In genomic region chr3:152260529-152260928, GRCh38 we compare ENCODE assay signal across 28 cellular contexts. TPM values are rescaled to one million over a fixed set of nuclear protein-coding genes. Genes with fewer than 3 reads are reported as not detected.
A peak's percentile ranks its signal among the peaks of the same experiment; 100 is the strongest.
DNase-seq lines count a peak whose midpoint lies in the region; ATAC-seq and TF ChIP-seq lines count a peak whose summit lies in the region.
"Had no signal": no experiment of that assay in that cellular context is flagged by ENCODE, and none has a peak within 500 bp of the region (broad histone marks: within the 10 kb centered on the region; RNA-seq: fewer than 3 reads in every experiment).

No MANE protein-coding gene starts in this region.

- intact Hi-C loops in activated CD4-positive, alpha-beta memory T cell treated with anti-CD3 and anti-CD28 coated beads for 36 hours (cut with micrococcal nuclease): loop anchor here (1.0 to 10.0 kb wide), 2 partner anchors 188 to 904 kb away; partner anchors contain the start of gene RAP2B
- intact Hi-C loops in CD4-positive, alpha-beta T cell (cut with DNase I, micrococcal nuclease): no loop called here
- intact Hi-C loops in left cardiac atrium (cut with DNase I): loop anchor here in 1 of 2 donors (10.0 kb wide), 1 partner anchor 144 kb away; no protein-coding TSS in a partner anchor

- peak overlapping the region; percentile 43 for H3K27ac Mint-ChIP-seq in activated CD4-positive, alpha-beta memory T cell treated with anti-CD3 and anti-CD28 coated beads for 36 hours
- H3K27ac Mint-ChIP-seq in activated CD4-positive, alpha-beta memory T cell treated with anti-CD3 and anti-CD28 coated beads, Interleukin-2, amount 10 ng/mL, durations not matched to agents 7 days and 5 days: no peak overlapping the region
- H3K27ac Mint-ChIP-seq in CD4-positive, alpha-beta T cell: peak overlapping the region; percentile 96
- H3K27ac Mint-ChIP-seq in T-helper 17 cell: peak overlapping the region; percentile 98
- H3K27ac Mint-ChIP-seq in immature natural killer cell: peak overlapping the region; percentile 84 to 95 (median 93)
- H3K27ac Mint-ChIP-seq: WTC11 had no signal

- peaks cover 81% of the 10 kb centered on the region for H3K4me1 Mint-ChIP-seq in activated CD4-positive, alpha-beta memory T cell treated with anti-CD3 and anti-CD28 coated beads for 36 hours (ENCODE audit: low read depth)
- peaks cover 76% of the 10 kb centered on the region for H3K4me1 Mint-ChIP-seq in activated CD4-positive, alpha-beta memory T cell treated with anti-CD3 and anti-CD28 coated beads, Interleukin-2, amount 10 ng/mL, durations not matched to agents 7 days and 5 days
- peaks cover 94% of the 10 kb centered on the region for H3K4me1 Mint-ChIP-seq in CD4-positive, alpha-beta T cell (ENCODE audit: low read depth)
- H3K4me1 Mint-ChIP-seq in T-helper 17 cell (peaks cover 60% of the 10 kb centered on the region), immature natural killer cell (peaks cover 84 to 100% of the 10 kb centered on the region in 2 donors)
- H3K4me1 Mint-ChIP-seq: WTC11 had no signal

- TF ChIP-seq CTCF in CD4-positive, alpha-beta T cell (IDR thresholded peaks at IDR 0.05): no peak

- H3K4me3 Mint-ChIP-seq in activated CD4-positive, alpha-beta memory T cell treated with anti-CD3 and anti-CD28 coated beads for 36 hours: peak overlapping the region; percentile 10
- no peak overlapping the region for H3K4me3 Mint-ChIP-seq in activated CD4-positive, alpha-beta memory T cell treated with anti-CD3 and anti-CD28 coated beads, Interleukin-2, amount 10 ng/mL, durations not matched to agents 7 days and 5 days
- peak overlapping the region; percentile 32 for H3K4me3 Mint-ChIP-seq in CD4-positive, alpha-beta T cell
- H3K4me3 Mint-ChIP-seq in T-helper 17 cell (peak overlapping the region; percentile 21), immature natural killer cell (peak overlapping the region; percentile 14 to 68 (median 59))
- H3K4me3 Mint-ChIP-seq: WTC11 had no signal

- CTCF ChIA-PET in activated CD4-positive, alpha-beta memory T cell treated with anti-CD3 and anti-CD28 coated beads for 36 hours (lab: Charles Lee): interaction anchor here (1.3 kb wide), 1 partner anchor 212 kb away, joined by 3 read pairs; no protein-coding TSS in a partner anchor
- CTCF ChIA-PET in activated CD4-positive, alpha-beta memory T cell treated with anti-CD3 and anti-CD28 coated beads, Interleukin-2, amount 10 ng/mL, durations not matched to agents 7 days and 5 days (lab: Charles Lee): interaction anchor here (3.9 kb wide), 1 partner anchor 17 kb away, joined by 13 read pairs; no protein-coding TSS in a partner anchor
- CTCF ChIA-PET in CD4-positive, alpha-beta T cell (lab: Charles Lee): interaction anchor here (0.6 to 1.0 kb wide), 2 partner anchors 24 to 1053 kb away, joined by 3 to 4 read pairs; no protein-coding TSS in a partner anchor

- no peaks in the 10 kb centered on the region for H3K36me3 Mint-ChIP-seq in activated CD4-positive, alpha-beta memory T cell treated with anti-CD3 and anti-CD28 coated beads for 36 hours
- peaks cover 38% of the 10 kb centered on the region for H3K36me3 Mint-ChIP-seq in activated CD4-positive, alpha-beta memory T cell treated with anti-CD3 and anti-CD28 coated beads, Interleukin-2, amount 10 ng/mL, durations not matched to agents 7 days and 5 days (ENCODE audit: low read depth)
- H3K36me3 Mint-ChIP-seq in CD4-positive, alpha-beta T cell (ENCODE audit: low read depth): peaks cover 31% of the 10 kb centered on the region
- peaks cover 3% of the 10 kb centered on the region for H3K36me3 Mint-ChIP-seq in T-helper 17 cell (ENCODE audit: low read depth)
- peaks cover 10 to 14% (median 11%) of the 10 kb centered on the region in 3 donors for H3K36me3 Mint-ChIP-seq in immature natural killer cell
- H3K36me3 Mint-ChIP-seq: WTC11 had no signal

- no peak overlapping the region for H3K27ac ChIP-seq in CD4-positive, alpha-beta T cell (ENCODE audit: low read depth, low read length)
- H3K27ac ChIP-seq: left lung, tibial nerve had no signal

- H3K9me3 Mint-ChIP-seq in activated CD4-positive, alpha-beta memory T cell treated with anti-CD3 and anti-CD28 coated beads for 36 hours: no peaks in the 10 kb centered on the region
- H3K9me3 Mint-ChIP-seq in activated CD4-positive, alpha-beta memory T cell treated with anti-CD3 and anti-CD28 coated beads, Interleukin-2, amount 10 ng/mL, durations not matched to agents 7 days and 5 days: no peaks in the 10 kb centered on the region
- no peaks in the 10 kb centered on the region for H3K9me3 Mint-ChIP-seq in CD4-positive, alpha-beta T cell
- H3K9me3 Mint-ChIP-seq in immature natural killer cell: no peaks in the 10 kb centered on the region
- H3K9me3 Mint-ChIP-seq: WTC11 had no signal

- H3K27me3 Mint-ChIP-seq in activated CD4-positive, alpha-beta memory T cell treated with anti-CD3 and anti-CD28 coated beads for 36 hours: no peaks in the 10 kb centered on the region
- H3K27me3 Mint-ChIP-seq in activated CD4-positive, alpha-beta memory T cell treated with anti-CD3 and anti-CD28 coated beads, Interleukin-2, amount 10 ng/mL, durations not matched to agents 7 days and 5 days: no peaks in the 10 kb centered on the region
- H3K27me3 Mint-ChIP-seq in CD4-positive, alpha-beta T cell: no peaks in the 10 kb centered on the region
- H3K27me3 Mint-ChIP-seq in T-helper 17 cell (no peaks in the 10 kb centered on the region), immature natural killer cell (ENCODE audit: low read depth in 3 of 3) (peaks cover 2 to 10% (median 6%) of the 10 kb centered on the region in 3 donors)

- no peak for ATAC-seq in CD4-positive, alpha-beta T cell (ENCODE audit: poor library complexity)
- ATAC-seq in T-helper 17 cell (no peak), left cardiac atrium (no peak)
- ATAC-seq: left lung; psoas muscle; stimulated activated naive CD8-positive, alpha-beta T cell treated with anti-CD3 and anti-CD28 coated beads, Interleukin-15, Interleukin-2, amounts not matched to agents 100 U/mL and 50 U/mL, for 24 hours had no signal

- no peaks in the 10 kb centered on the region for H3K9me3 ChIP-seq in CD4-positive, alpha-beta T cell (ENCODE audit: control insufficient read depth, low read length)
- H3K9me3 ChIP-seq in T-helper 17 cell (ENCODE audit: control insufficient read depth, low read length, poor library complexity, severe bottlenecking): no peaks in the 10 kb centered on the region
- H3K9me3 ChIP-seq: HAP-1, left lung, Peyer's patch, psoas muscle, tibial nerve had no signal

- POLR2A ChIA-PET in activated CD4-positive, alpha-beta memory T cell treated with anti-CD3 and anti-CD28 coated beads for 36 hours (lab: Charles Lee): interaction anchor here (1.5 to 9.8 kb wide), 3 partner anchors 11 to 67 kb away, joined by 3 to 130 read pairs (median 4); partner anchors contain the start of gene MBNL1
- POLR2A ChIA-PET in activated CD4-positive, alpha-beta memory T cell treated with anti-CD3 and anti-CD28 coated beads, Interleukin-2, amount 10 ng/mL, durations not matched to agents 7 days and 5 days (lab: Charles Lee): interaction anchor here (1.6 to 11.9 kb wide), 4 partner anchors 10 to 57 kb away, joined by 3 to 229 read pairs (median 91); partner anchors contain the start of gene MBNL1
- POLR2A ChIA-PET in CD4-positive, alpha-beta T cell (lab: Charles Lee): interaction anchor here (0.6 to 9.3 kb wide), 3 partner anchors 8 to 25 kb away, joined by 3 to 247 read pairs (median 9); partner anchors contain the start of gene MBNL1

- H3K27me3 ChIP-seq in CD4-positive, alpha-beta T cell (ENCODE audit: control insufficient read depth, insufficient read depth, low read length): no peaks in the 10 kb centered on the region
- H3K27me3 ChIP-seq: left lung, Peyer's patch, tibial nerve had no signal

- DNase-seq in activated CD4-positive, alpha-beta memory T cell treated with anti-CD3 and anti-CD28 coated beads for 36 hours: no peak
- no peak for DNase-seq in activated CD4-positive, alpha-beta memory T cell treated with anti-CD3 and anti-CD28 coated beads, Interleukin-2, amount 10 ng/mL, durations not matched to agents 7 days and 5 days
- no peak for DNase-seq in CD4-positive, alpha-beta T cell
- no peak for DNase-seq in T-helper 17 cell
- DNase-seq in immature natural killer cell: no peak
- no peak for DNase-seq in SHP77 treated with DMSO at 0.1 percent for 48 hours (lab: John Stamatoyannopoulos, UW)
- DNase-seq in stimulated activated CD4-positive, alpha-beta T cell treated with anti-CD3 and anti-CD28 coated beads, Interleukin-2, amount 100 ng/mL, for 24 hours: no peak
- DNase-seq in left cardiac atrium: no peak
- DNase-seq: COR-L47; dermis blood vessel endothelial cell; DMS79 treated with DMSO at 0.1 percent for 48 hours; hippocampal formation; KBM-7; left lung; MM.1S; NCI-H1417; NCI-H2029 treated with DMSO at 0.1 percent for 48 hours; NCI-H2227 treated with DMSO at 0.1 percent for 48 hours; NCI-H69; nucleus accumbens; Peyer's patch; psoas muscle; SIG-M5; stimulated activated CD4-positive, alpha-beta T cell treated with anti-CD3 and anti-CD28 coated beads, Interleukin-15, amount 100 ng/mL, for 24 hours; stimulated activated naive CD8-positive, alpha-beta T cell treated with anti-CD3 and anti-CD28 coated beads, Interleukin-15, Interleukin-2, amounts not matched to agents 100 U/mL and 50 U/mL, for 24 hours had no signal

RNA-seq across cellular contexts. Expression of gene MBNL1, which starts 8.2 kb away (rescaled TPM):
- 100 to 1,000 TPM; 290 to 302 TPM for total RNA-seq in activated CD4-positive, alpha-beta memory T cell treated with anti-CD3 and anti-CD28 coated beads for 36 hours
- 100 to 1,000 TPM; 289 to 305 TPM for total RNA-seq in activated CD4-positive, alpha-beta memory T cell treated with anti-CD3 and anti-CD28 coated beads, Interleukin-2, amount 10 ng/mL, durations not matched to agents 7 days and 5 days
- 100 to 1,000 TPM; 551 to 561 TPM for total RNA-seq in CD4-positive, alpha-beta T cell
- total RNA-seq in T-helper 17 cell (100 to 1,000 TPM; 641 to 725 TPM), left cardiac atrium (100 to 1,000 TPM; 141 to 154 TPM)
- polyA plus RNA-seq in immature natural killer cell: 100 to 1,000 TPM; 270 to 399 (median 286) TPM
